In the genomic region with DNA sequence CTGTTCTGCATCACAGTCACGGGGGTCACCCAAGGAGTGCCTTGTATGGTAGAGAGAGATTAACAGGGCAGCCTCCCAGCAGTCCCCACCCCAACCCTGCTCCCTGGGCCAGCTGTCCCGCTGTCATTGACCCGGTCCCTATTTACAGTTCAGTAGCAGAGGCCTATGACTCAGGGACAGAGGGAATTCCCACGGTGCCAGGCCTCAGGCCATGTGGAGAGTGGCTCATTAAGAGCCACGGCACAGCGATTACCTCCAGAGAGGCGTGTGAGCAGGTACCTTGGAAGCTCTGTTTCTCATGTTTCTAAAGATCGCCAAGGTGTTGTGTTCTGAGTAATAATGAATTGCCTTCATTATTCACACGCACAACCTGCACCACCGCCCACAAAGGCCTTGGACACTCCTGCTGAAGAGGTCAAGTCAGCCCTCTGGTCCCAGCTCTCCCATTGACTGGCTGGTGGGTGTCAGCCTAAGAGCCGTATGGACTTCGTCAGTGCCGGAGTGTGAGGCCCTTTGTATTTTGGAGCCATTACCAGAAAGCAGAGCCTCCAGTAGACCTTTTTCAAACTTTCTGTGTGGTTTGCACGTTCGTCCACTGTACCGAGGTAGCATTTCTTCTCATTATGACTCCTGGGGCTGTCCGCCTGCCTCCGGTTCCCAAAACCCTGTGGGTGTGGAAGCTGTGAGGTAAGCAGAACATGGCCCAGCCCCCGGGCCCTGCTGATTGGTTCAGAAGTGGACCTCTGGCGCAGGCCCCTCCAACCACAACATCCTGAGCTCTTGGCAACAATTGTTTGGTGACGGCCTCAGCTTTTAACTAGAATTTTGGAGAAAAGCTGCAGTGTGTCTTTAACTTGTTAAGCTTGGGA, we compare ENCODE assay signal across 9 cellular contexts. TPM values are rescaled to one million over a fixed set of nuclear protein-coding genes. Genes with fewer than 3 reads are reported as not detected.
A peak's percentile ranks its signal among the peaks of the same experiment; 100 is the strongest.
DNase-seq lines count a peak whose midpoint lies in the region; ATAC-seq and TF ChIP-seq lines count a peak whose summit lies in the region.
"Had no signal": no experiment of that assay in that cellular context is flagged by ENCODE, and none has a peak within 500 bp of the region (broad histone marks: within the 10 kb centered on the region; RNA-seq: fewer than 3 reads in every experiment).

No MANE protein-coding gene starts in this region.

- intact Hi-C loops in head of caudate nucleus (cut with DNase I) (no loop called here), vagina (cut with DNase I) (no loop called here)

- H3K27me3 ChIP-seq in vagina, result no peaks in the 10 kb centered on the region

- H3K4me1 ChIP-seq in vagina, result peaks cover 48% of the 10 kb centered on the region
- H3K4me1 ChIP-seq: SJSA1 had no signal

- no peaks in the 10 kb centered on the region for H3K9me3 ChIP-seq in vagina

- H3K27ac ChIP-seq in vagina, result peak overlapping the region; percentile 83
- H3K27ac ChIP-seq: SJSA1 had no signal

- no peaks in the 10 kb centered on the region for H3K36me3 ChIP-seq in vagina
- H3K36me3 ChIP-seq: SJSA1 had no signal

- no peak for TF ChIP-seq CTCF in GM12875 (IDR thresholded peaks at IDR 0.05; ENCODE audit: borderline replicate concordance, insufficient read depth, low read depth, low read length)
- no peak for TF ChIP-seq CTCF in vagina (IDR thresholded peaks at IDR 0.05)

- no peak for TF ChIP-seq POLR2A in vagina (IDR thresholded peaks at IDR 0.05)

- DNase-seq in NOMO-1 (lab: John Stamatoyannopoulos, UW; ENCODE audit: unreplicated experiment in 2 of 2) (peak; percentile 94 to 96), activated T-helper 1 cell treated with Interleukin-2 at 50 U/mL for 16 hours (ENCODE audit: low read depth) (peak; percentile 71), head of caudate nucleus (peak in 40 of 42 donors; percentile 32 to 80 (median 60)), renal cortical epithelial cell (ENCODE audit: low read depth) (peak; percentile 93), vagina (ENCODE audit: extremely low spot score in 2 of 2) (peak in 1 of 2 donors; percentile 98), NCI-H2196 (lab: John Stamatoyannopoulos, UW; ENCODE audit: unreplicated experiment) (no peak)

- H3K4me3 ChIP-seq in GM12875 (ENCODE audit: low read depth, low read length), result peak overlapping the region; percentile 3
- H3K4me3 ChIP-seq in vagina, result peak overlapping the region; percentile 12 to 14
- H3K4me3 ChIP-seq: SJSA1 had no signal

- ATAC-seq in HG02588 (IDR thresholded peaks at IDR 0.05; ENCODE audit: unreplicated experiment), result peak; percentile 85

RNA-seq across cellular contexts. Expression of a gene that starts 47.0 kb away (rescaled TPM):
- total RNA-seq in renal cortical epithelial cell (8.9 and 21.3 TPM in 2 replicates), vagina (19.2 TPM)
